ENCODE assay signal across 8 cellular contexts in the genomic region with DNA sequence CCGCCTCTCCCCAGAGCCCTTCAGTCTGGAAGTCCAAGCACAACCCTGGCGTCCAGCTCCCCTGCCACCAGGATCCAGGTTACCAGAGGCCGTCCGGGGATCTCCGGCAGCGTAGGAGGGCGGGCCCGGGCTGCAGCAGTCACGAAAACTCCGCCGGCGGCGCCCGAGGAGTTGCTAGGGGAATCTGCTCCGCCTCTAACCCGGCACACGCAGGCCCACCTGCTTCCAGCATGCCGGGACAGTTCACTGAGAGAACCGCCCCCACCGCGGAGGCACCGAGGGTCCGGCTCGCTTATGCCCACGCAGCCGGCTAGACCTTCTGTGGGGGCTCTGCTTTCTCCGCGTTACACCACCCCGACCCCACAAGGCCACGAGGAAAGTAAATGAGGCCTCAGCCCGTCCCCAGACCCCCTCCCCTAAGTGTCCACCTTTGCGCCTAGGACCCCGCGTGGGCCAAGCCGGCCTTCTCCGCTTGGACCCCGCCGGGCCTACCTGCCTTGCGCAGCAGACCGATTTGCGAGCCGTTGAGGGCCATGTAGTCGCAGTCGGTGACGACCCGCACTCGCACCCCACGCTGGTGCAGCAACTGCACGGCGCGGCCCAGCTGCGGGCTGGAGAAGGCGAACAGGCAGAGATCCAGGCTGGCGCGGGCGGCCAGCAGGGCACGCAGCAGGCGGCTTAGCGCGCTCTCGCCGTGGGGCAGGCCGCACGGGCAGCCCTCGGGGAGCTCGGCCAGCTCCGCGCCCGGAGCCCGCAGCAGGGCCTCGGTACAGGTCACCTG. TPM values are rescaled to one million over a fixed set of nuclear protein-coding genes. Genes with fewer than 3 reads are reported as not detected.
A peak's percentile ranks its signal among the peaks of the same experiment; 100 is the strongest.
DNase-seq lines count a peak whose midpoint lies in the region; ATAC-seq and TF ChIP-seq lines count a peak whose summit lies in the region.

No MANE protein-coding gene starts in this region.

- peaks cover 21% of the 10 kb centered on the region for H3K36me3 Mint-ChIP-seq in activated T-cell treated with anti-CD3 and anti-CD28 coated beads, Interleukin-2, amount 50 U/mL, for 4 hours (ENCODE audit: insufficient read depth)

- peak overlapping the region; percentile 94 for H3K4me3 Mint-ChIP-seq in activated T-cell treated with anti-CD3 and anti-CD28 coated beads, Interleukin-2, amount 50 U/mL, for 4 hours

- no peak for TF ChIP-seq CTCF in fibroblast of mammary gland (conservative IDR thresholded peaks at IDR 0.05; ENCODE audit: control insufficient read depth, insufficient read depth, low read depth, low read length)

- DNase-seq in NOMO-1 treated with dmso at 0.1 percent for 144 hours (lab: John Stamatoyannopoulos, UW; ENCODE audit: unreplicated experiment), result peak; percentile 26
- peak; percentile 64 for DNase-seq in activated T-cell treated with anti-CD3 and anti-CD28 coated beads, Interleukin-2, amount 50 U/mL, for 4 hours
- DNase-seq in fibroblast of mammary gland (ENCODE audit: low read depth), result peak; percentile 39
- peak; percentile 66 for DNase-seq in retina
- DNase-seq in NCI-H2196 (lab: John Stamatoyannopoulos, UW; ENCODE audit: unreplicated experiment), result no peak
- no peak for DNase-seq in NK-92 (lab: John Stamatoyannopoulos, UW; ENCODE audit: unreplicated experiment)

- no peaks in the 10 kb centered on the region for H3K27me3 Mint-ChIP-seq in activated T-cell treated with anti-CD3 and anti-CD28 coated beads, Interleukin-2, amount 50 U/mL, for 4 hours (ENCODE audit: low read depth)

- ATAC-seq in GM18498 (IDR thresholded peaks at IDR 0.05; ENCODE audit: unreplicated experiment) (peak; percentile 41), HG02840 (IDR thresholded peaks at IDR 0.05; ENCODE audit: low FRiP score, unreplicated experiment) (peak; percentile 28)
- peak; percentile 59 to 60 for ATAC-seq in activated T-cell treated with anti-CD3 and anti-CD28 coated beads, Interleukin-2, amount 50 U/mL, for 4 hours

- H3K4me1 Mint-ChIP-seq in activated T-cell treated with anti-CD3 and anti-CD28 coated beads, Interleukin-2, amount 50 U/mL, for 4 hours (ENCODE audit: low read depth), result peaks cover 24% of the 10 kb centered on the region

- H3K4me3 ChIP-seq in fibroblast of mammary gland (ENCODE audit: control insufficient read depth, low read depth, low read length), result peak overlapping the region; percentile 52

- no peaks in the 10 kb centered on the region for H3K9me3 Mint-ChIP-seq in activated T-cell treated with anti-CD3 and anti-CD28 coated beads, Interleukin-2, amount 50 U/mL, for 4 hours

RNA-seq across cellular contexts. Expression of gene PLD6, which starts 0.6 kb away (rescaled TPM):
- total RNA-seq in activated T-cell treated with anti-CD3 and anti-CD28 coated beads, Interleukin-2, amount 50 U/mL, for 4 hours, result 10 to 100 TPM; 27.4 to 38.3 (median 32.7) TPM

RNA-seq across cellular contexts. Expression of gene FLCN, which starts 31.4 kb away (rescaled TPM):
- total RNA-seq in activated T-cell treated with anti-CD3 and anti-CD28 coated beads, Interleukin-2, amount 50 U/mL, for 4 hours, result 10 to 100 TPM; 15.6 to 27.0 (median 25.6) TPM

Comparison
In these comparisons a context has a peak if more than half of its experiments do, and no peak if none do; other contexts are left out.
1. DNase-seq: peak in NOMO-1 treated with dmso at 0.1 percent for 144 hours (single experiment), activated T-cell treated with anti-CD3 and anti-CD28 coated beads, Interleukin-2, amount 50 U/mL, for 4 hours (single experiment), fibroblast of mammary gland (single experiment) and retina (single experiment); none in NCI-H2196 (single experiment) and NK-92 (single experiment).
2. Peak in every context shown above with its lines, with median percentiles within 50 percentile points of each other: ATAC-seq.